In genomic region chr1:230699716-230700115, GRCh38 we compare ENCODE assay signal across 30 cellular contexts. TPM values are rescaled to one million over a fixed set of nuclear protein-coding genes. Genes with fewer than 3 reads are reported as not detected.
"Had no signal": no experiment of that assay in that cellular context is flagged by ENCODE, and none has a peak within 500 bp of the region (broad histone marks: within the 10 kb centered on the region; RNA-seq: fewer than 3 reads in every experiment).

No MANE protein-coding gene starts in this region.

- H3K9me3 Mint-ChIP-seq: stimulated activated effector memory CD8-positive, alpha-beta T cell treated with anti-CD3 and anti-CD28 coated beads, Interleukin-12 subunit alpha, Interleukin-12 subunit beta, amount 100 ng/mL, for 72 hours; stimulated activated memory B cell treated with anti-CD40 and anti-IgM and Interleukin-4, amounts not matched to agents 10 μg/mL and 1 μg/mL and 100 μg/mL, for 72 hours; stimulated activated naive B cell treated with anti-CD40 and anti-IgM and Interleukin-4, amounts not matched to agents 10 μg/mL and 1 μg/mL and 100 μg/mL, for 72 hours; stimulated activated naive CD8-positive, alpha-beta T cell treated with anti-CD3 and anti-CD28 coated beads, Interleukin-15, amount 100 ng/mL, for 72 hours; stimulated activated naive CD8-positive, alpha-beta T cell treated with anti-CD3 and anti-CD28 coated beads, Interleukin-15, Interleukin-2, amounts not matched to agents 100 ng/mL and 50 ng/mL, for 24 hours; type B pancreatic cell had no signal

- H3K9me3 ChIP-seq: stomach, suprapubic skin, testis, thoracic aorta, thyroid gland, tibial artery, tibial nerve, transverse colon, upper lobe of left lung, upper lobe of right lung, uterus, vagina had no signal

- H3K27me3 Mint-ChIP-seq: stimulated activated memory B cell treated with anti-CD40 and anti-IgM and Interleukin-4, amounts not matched to agents 10 μg/mL and 1 μg/mL and 100 μg/mL, for 72 hours; stimulated activated naive CD8-positive, alpha-beta T cell treated with anti-CD3 and anti-CD28 coated beads, Interleukin-15, amount 100 ng/mL, for 72 hours; type B pancreatic cell had no signal

- H3K4me1 Mint-ChIP-seq: stimulated activated memory B cell treated with anti-CD40 and anti-IgM and Interleukin-4, amounts not matched to agents 10 μg/mL and 1 μg/mL and 100 μg/mL, for 72 hours; stimulated activated naive B cell treated with anti-CD40 and anti-IgM and Interleukin-4, amounts not matched to agents 10 μg/mL and 1 μg/mL and 100 μg/mL, for 72 hours had no signal

- H3K4me1 ChIP-seq: suprapubic skin, testis, thyroid gland, tibial artery, tibial nerve, transverse colon, upper lobe of left lung, upper lobe of right lung, uterus, vagina had no signal

- H3K36me3 ChIP-seq: suprapubic skin, thoracic aorta, thyroid gland, transverse colon, upper lobe of left lung, upper lobe of right lung, uterus, vagina had no signal

- H3K4me3 ChIP-seq: stomach, suprapubic skin, testis, thoracic aorta, thyroid gland, tibial artery, tibial nerve, transverse colon, upper lobe of left lung, upper lobe of right lung, uterus, vagina had no signal

- ATAC-seq: stimulated activated effector memory CD8-positive, alpha-beta T cell treated with anti-CD3 and anti-CD28 coated beads, Interleukin-12 subunit alpha, Interleukin-12 subunit beta, amount 100 ng/mL, for 72 hours; stimulated activated memory B cell treated with anti-CD40 and anti-IgM and Interleukin-4, amounts not matched to agents 10 μg/mL and 1 μg/mL and 100 μg/mL, for 72 hours; stimulated activated naive B cell treated with anti-CD40 and anti-IgM and Interleukin-4, amounts not matched to agents 10 μg/mL and 1 μg/mL and 100 μg/mL, for 72 hours; stimulated activated naive CD8-positive, alpha-beta T cell treated with anti-CD3 and anti-CD28 coated beads, Interleukin-15, amount 100 ng/mL, for 72 hours; stimulated activated naive CD8-positive, alpha-beta T cell treated with anti-CD3 and anti-CD28 coated beads, Interleukin-15, Interleukin-2, amounts not matched to agents 100 U/mL and 50 U/mL, for 24 hours; upper lobe of right lung had no signal

- DNase-seq: stimulated activated CD4-positive, alpha-beta T cell treated with anti-CD3 and anti-CD28 coated beads, Interleukin-2, amount 100 ng/mL, for 48 hours; stimulated activated CD4-positive, alpha-beta T cell treated with anti-CD3 and anti-CD28 coated beads, Interleukin-4, amount 100 ng/mL, for 1 hour; stimulated activated CD4-positive, alpha-beta T cell treated with anti-CD3 and anti-CD28 coated beads, Interleukin-4, amount 100 ng/mL, for 24 hours; stimulated activated CD4-positive, alpha-beta T cell treated with anti-CD3 and anti-CD28 coated beads, Interleukin-4, amount 100 ng/mL, for 4 hours; stimulated activated CD8-positive, alpha-beta memory T cell treated with anti-CD3 and anti-CD28 coated beads, Interleukin-4, amount 100 ng/mL, for 48 hours; stimulated activated naive B cell treated with anti-CD40 and anti-IgM and Interleukin-4, amounts not matched to agents 10 μg/mL and 1 μg/mL and 100 μg/mL, for 72 hours; stimulated activated naive CD4-positive, alpha-beta T cell; stimulated activated naive CD4-positive, alpha-beta T cell treated with Interleukin-2 at 50 U/mL for 16 hours; stimulated activated naive CD8-positive, alpha-beta T cell treated with anti-CD3 and anti-CD28 coated beads, Interleukin-15, amount 100 ng/mL, for 72 hours; stimulated activated naive CD8-positive, alpha-beta T cell treated with anti-CD3 and anti-CD28 coated beads, Interleukin-15, Interleukin-2, amounts not matched to agents 100 U/mL and 50 U/mL, for 24 hours; stomach; substantia nigra; testis; thyroid gland; tibial artery; transverse colon; trophoblast cell; upper lobe of left lung; upper lobe of right lung; uterus had no signal

- H3K27me3 ChIP-seq: stomach, suprapubic skin, testis, thyroid gland, tibial artery, tibial nerve, transverse colon, upper lobe of left lung, upper lobe of right lung, uterus, vagina had no signal

- H3K36me3 Mint-ChIP-seq: stimulated activated effector memory CD8-positive, alpha-beta T cell treated with anti-CD3 and anti-CD28 coated beads, Interleukin-12 subunit alpha, Interleukin-12 subunit beta, amount 100 ng/mL, for 72 hours; type B pancreatic cell had no signal

- H3K27ac ChIP-seq: stomach, suprapubic skin, testis, thoracic aorta, thyroid gland, tibial artery, tibial nerve, transverse colon, upper lobe of left lung, upper lobe of right lung, uterus, vagina had no signal

- H3K4me3 Mint-ChIP-seq: stimulated activated effector memory CD8-positive, alpha-beta T cell treated with anti-CD3 and anti-CD28 coated beads, Interleukin-12 subunit alpha, Interleukin-12 subunit beta, amount 100 ng/mL, for 72 hours; stimulated activated memory B cell treated with anti-CD40 and anti-IgM and Interleukin-4, amounts not matched to agents 10 μg/mL and 1 μg/mL and 100 μg/mL, for 72 hours; stimulated activated naive B cell treated with anti-CD40 and anti-IgM and Interleukin-4, amounts not matched to agents 10 μg/mL and 1 μg/mL and 100 μg/mL, for 72 hours; stimulated activated naive CD8-positive, alpha-beta T cell treated with anti-CD3 and anti-CD28 coated beads, Interleukin-15, amount 100 ng/mL, for 72 hours; stimulated activated naive CD8-positive, alpha-beta T cell treated with anti-CD3 and anti-CD28 coated beads, Interleukin-15, Interleukin-2, amounts not matched to agents 100 ng/mL and 50 ng/mL, for 24 hours; type B pancreatic cell had no signal

- H3K27ac Mint-ChIP-seq: stimulated activated effector memory CD8-positive, alpha-beta T cell treated with anti-CD3 and anti-CD28 coated beads, Interleukin-12 subunit alpha, Interleukin-12 subunit beta, amount 100 ng/mL, for 72 hours; stimulated activated memory B cell treated with anti-CD40 and anti-IgM and Interleukin-4, amounts not matched to agents 10 μg/mL and 1 μg/mL and 100 μg/mL, for 72 hours; stimulated activated naive B cell treated with anti-CD40 and anti-IgM and Interleukin-4, amounts not matched to agents 10 μg/mL and 1 μg/mL and 100 μg/mL, for 72 hours; stimulated activated naive CD8-positive, alpha-beta T cell treated with anti-CD3 and anti-CD28 coated beads, Interleukin-15, amount 100 ng/mL, for 72 hours; stimulated activated naive CD8-positive, alpha-beta T cell treated with anti-CD3 and anti-CD28 coated beads, Interleukin-15, Interleukin-2, amounts not matched to agents 100 ng/mL and 50 ng/mL, for 24 hours; type B pancreatic cell had no signal

RNA-seq across cellular contexts. Expression of gene CAPN9, which starts 47.5 kb away (rescaled TPM):
- total RNA-seq: subcutaneous adipose tissue, temporal lobe, thyroid gland, vagina had no signal
